20 cellular contexts compared by ENCODE assay signal in genomic region chr3:136464502-136464901, GRCh38.
DNase-seq lines count a peak whose midpoint lies in the region; ATAC-seq and TF ChIP-seq lines count a peak whose summit lies in the region.
"Had no signal": no experiment of that assay in that cellular context is flagged by ENCODE, and none has a peak within 500 bp of the region (broad histone marks: within the 10 kb centered on the region; RNA-seq: fewer than 3 reads in every experiment).

No MANE protein-coding gene starts in this region.

- TF ChIP-seq POLR2A in breast epithelium (IDR thresholded peaks at IDR 0.05): no peak

- no peaks in the 10 kb centered on the region for H3K79me1 ChIP-seq in neuronal stem cell (ENCODE audit: low read depth, low read length)

- H3K36me3 Mint-ChIP-seq in MCF 10A (ENCODE audit: insufficient read depth, unreplicated experiment): peaks cover 15% of the 10 kb centered on the region

- H3K18ac ChIP-seq in neuronal stem cell (ENCODE audit: low read length): no peak overlapping the region

- peaks cover 6% of the 10 kb centered on the region for H3K4me1 Mint-ChIP-seq in MCF 10A (ENCODE audit: insufficient read depth, unreplicated experiment)

- no peak overlapping the region for H2BK15ac ChIP-seq in neuronal stem cell (ENCODE audit: low read length)

- no peak for TF ChIP-seq CTCF in MCF 10A (IDR thresholded peaks at IDR 0.05; ENCODE audit: unreplicated experiment)
- TF ChIP-seq CTCF in breast epithelium (IDR thresholded peaks at IDR 0.05): no peak
- no peak for TF ChIP-seq CTCF in foreskin fibroblast (IDR thresholded peaks at IDR 0.05; ENCODE audit: low read depth, low read length)

- H2BK5ac ChIP-seq in neuronal stem cell (ENCODE audit: low read length): no peak overlapping the region

- CTCF ChIA-PET in MCF 10A (lab: Yijun Ruan, JAX): interaction anchor here (0.6 to 2.1 kb wide), 6 partner anchors 8 to 1902 kb away, joined by 3 to 9 read pairs (median 3); partner anchors contain the start of gene STAG1

- no peak overlapping the region for H3K4me3 Mint-ChIP-seq in MCF 10A (ENCODE audit: unreplicated experiment)
- H3K4me3 Mint-ChIP-seq: type B pancreatic cell had no signal

- H3K9me3 ChIP-seq in breast epithelium: no peaks in the 10 kb centered on the region
- peaks cover 0 to 3% of the 10 kb centered on the region in 2 donors for H3K9me3 ChIP-seq in neuronal stem cell (replicated peaks in 1 of 2; ENCODE audit: control insufficient read depth in 2 of 2, insufficient read depth in 1 of 2, low read depth in 1 of 2, low read length in 2 of 2)
- H3K9me3 ChIP-seq: mucosa of descending colon had no signal

- H3K14ac ChIP-seq in neuronal stem cell (ENCODE audit: low read length): no peak overlapping the region

- H2BK120ac ChIP-seq in neuronal stem cell (ENCODE audit: low read depth, low read length): no peak overlapping the region

- peak; percentile 3 for DNase-seq in MCF 10A (ENCODE audit: unreplicated experiment)
- DNase-seq in breast epithelium (ENCODE audit: low spot score in 2 of 2): no peak
- DNase-seq in amniotic epithelial cell (ENCODE audit: low read depth): peak; percentile 50
- peak; percentile 70 to 83 for DNase-seq in foreskin fibroblast
- no peak for DNase-seq in neuronal stem cell (ENCODE audit: low spot score)
- DNase-seq in NCI-H2227 (lab: John Stamatoyannopoulos, UW; ENCODE audit: unreplicated experiment): no peak
- DNase-seq in NCI-H2029 treated with DMSO at 0.1 percent for 48 hours (lab: John Stamatoyannopoulos, UW): no peak
- DNase-seq: activated CD4-positive, alpha-beta T cell treated with anti-CD3 and anti-CD28 coated beads, Interleukin-2, amount 50 U/mL, for 4 hours; activated T-cell treated with anti-CD3 and anti-CD28 coated beads, Interleukin-2, amount 50 U/mL, for 48 hours; erythroblast; mucosa of descending colon; NCI-H187; NCI-H526; OCI-M1; stimulated activated CD4-positive, alpha-beta T cell treated with anti-CD3 and anti-CD28 coated beads, Interleukin-4, amount 100 ng/mL, for 4 hours had no signal

- no CpG with 5 or more reads among the region's 2 CpGs for WGBS in neuronal stem cell (ENCODE audit: extremely low coverage in 2 of 2, insufficient read length in 2 of 2, insufficient replicate concordance in 1 of 2), 2 donors

- H2BK12ac ChIP-seq in neuronal stem cell (ENCODE audit: low read length): no peak overlapping the region

- H3K27ac Mint-ChIP-seq in MCF 10A (ENCODE audit: low read depth, unreplicated experiment): no peak overlapping the region
- H3K27ac Mint-ChIP-seq: type B pancreatic cell had no signal

- no peak overlapping the region for H4K8ac ChIP-seq in neuronal stem cell (ENCODE audit: low read depth, low read length)

- H3K27me3 Mint-ChIP-seq in MCF 10A (ENCODE audit: insufficient read depth, unreplicated experiment): no peaks in the 10 kb centered on the region
- H3K27me3 Mint-ChIP-seq: type B pancreatic cell had no signal

- H2AK5ac ChIP-seq in neuronal stem cell (ENCODE audit: low read depth, low read length): no peak overlapping the region

- no peaks in the 10 kb centered on the region for H3K27me3 ChIP-seq in breast epithelium
- no peaks in the 10 kb centered on the region for H3K27me3 ChIP-seq in neuronal stem cell (ENCODE audit: control insufficient read depth in 3 of 3, insufficient read depth in 3 of 3, low read depth in 1 of 3, low read length in 3 of 3)
- H3K27me3 ChIP-seq: hepatocyte had no signal

- intact Hi-C loops in MCF 10A (cut with micrococcal nuclease): no loop called here
- intact Hi-C loops in breast epithelium (cut with DNase I; ENCODE audit: low total_unique reads): no loop called here

- H3K36me3 ChIP-seq in breast epithelium (peaks cover 5% of the 10 kb centered on the region), neuronal stem cell (replicated peaks in 1 of 2; ENCODE audit: control insufficient read depth in 2 of 2, insufficient read depth in 2 of 2, low read length in 2 of 2) (peaks cover 0 to 7% of the 10 kb centered on the region in 2 donors)

- no peak overlapping the region for H3K4me2 ChIP-seq in neuronal stem cell (ENCODE audit: insufficient read depth, low read length, poor library complexity, severe bottlenecking)
- H3K4me2 ChIP-seq: hepatocyte had no signal

- no TSS peak for BruUV-seq in MCF 10A (replicated peaks; lab: Mats Ljungman, UMichigan)

- peaks cover 8% of the 10 kb centered on the region for H3K9me3 Mint-ChIP-seq in MCF 10A (ENCODE audit: unreplicated experiment)

- no peak overlapping the region for H2AFZ ChIP-seq in neuronal stem cell (ENCODE audit: low read length)
- H2AFZ ChIP-seq: hepatocyte had no signal

- no peak overlapping the region for H3K23ac ChIP-seq in neuronal stem cell (ENCODE audit: low read depth, low read length, poor library complexity)

- no peak for ATAC-seq in GM18498 (IDR thresholded peaks at IDR 0.05; ENCODE audit: unreplicated experiment)
- ATAC-seq: mucosa of descending colon, sciatic nerve had no signal

- H3K27ac ChIP-seq in breast epithelium: no peak overlapping the region
- H3K27ac ChIP-seq in neuronal stem cell (replicated peaks; ENCODE audit: low read length): no peak overlapping the region
- H3K27ac ChIP-seq: coronary artery, hepatocyte had no signal

- H3K4me1 ChIP-seq in breast epithelium (no peaks in the 10 kb centered on the region), neuronal stem cell (ENCODE audit: control insufficient read depth in 2 of 2, insufficient read depth in 1 of 2, low read depth in 1 of 2, low read length in 2 of 2) (no peaks in the 10 kb centered on the region)

- H3K4ac ChIP-seq in neuronal stem cell (ENCODE audit: low read length): no peak overlapping the region

- H3K9ac ChIP-seq in neuronal stem cell (ENCODE audit: low read depth, low read length, poor library complexity): no peak overlapping the region

- H4K91ac ChIP-seq in neuronal stem cell (ENCODE audit: low read depth, low read length, poor library complexity): no peak overlapping the region

- POLR2A ChIA-PET in MCF 10A (lab: Yijun Ruan, JAX): interaction anchor here (0.6 to 0.8 kb wide), 3 partner anchors 9 to 57 kb away, joined by 3 to 4 read pairs (median 4); no protein-coding TSS in a partner anchor

- H3K4me3 ChIP-seq in breast epithelium (no peak overlapping the region), foreskin fibroblast (ENCODE audit: low read depth in 1 of 2, low read length in 2 of 2) (no peak overlapping the region), neuronal stem cell (ENCODE audit: low read length in 2 of 2) (no peak overlapping the region)
- H3K4me3 ChIP-seq: coronary artery, hepatocyte, mucosa of descending colon had no signal

Comparison
In these comparisons a context has a peak if more than half of its experiments do, and no peak if none do; other contexts are left out.
1. DNase-seq: peak in MCF 10A (single experiment), amniotic epithelial cell (single experiment) and foreskin fibroblast (2 of 2); none in breast epithelium (0 of 2), neuronal stem cell (single experiment), NCI-H2227 (single experiment) and NCI-H2029 treated with DMSO at 0.1 percent for 48 hours (single experiment).